Comparison of ENCODE assay signal across 8 cellular contexts in the genomic region with DNA sequence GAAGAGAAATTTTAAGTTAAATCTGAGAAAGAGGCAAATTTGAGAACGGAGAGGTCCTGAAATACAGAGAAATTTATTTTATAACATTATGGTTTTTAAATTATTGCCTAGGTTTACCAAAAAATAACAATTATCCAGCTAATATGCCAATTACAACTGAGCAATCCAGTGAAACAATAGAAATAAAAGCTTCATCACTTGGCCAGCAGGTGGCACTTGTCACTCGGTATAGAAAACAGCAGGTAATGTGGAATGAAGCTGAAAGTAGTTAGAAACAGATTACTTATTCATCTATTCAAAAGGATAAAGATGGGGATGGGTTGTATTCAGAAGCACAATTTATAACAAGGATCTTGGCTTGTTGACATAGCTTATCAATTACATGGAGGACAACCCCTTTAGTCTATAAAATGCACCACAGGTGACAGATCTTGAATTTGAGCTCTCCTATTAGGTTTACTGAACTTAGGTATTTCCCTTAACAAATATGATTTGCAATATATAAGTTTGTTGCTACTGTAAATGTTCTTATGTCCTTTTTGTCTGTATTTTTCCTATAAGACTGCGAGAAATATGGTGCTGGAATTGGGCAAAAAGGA.
DNase-seq lines count a peak whose midpoint lies in the region; ATAC-seq and TF ChIP-seq lines count a peak whose summit lies in the region.

No MANE protein-coding gene starts in this region.

- H3K36me3 Mint-ChIP-seq in activated CD8-positive, alpha-beta T cell treated with anti-CD3 and anti-CD28 coated beads for 36 hours (ENCODE audit: low read depth), result no peaks in the 10 kb centered on the region

- H3K9ac ChIP-seq in parathyroid adenoma, result no peak overlapping the region

- ATAC-seq in GM18858 (IDR thresholded peaks at IDR 0.05; ENCODE audit: unreplicated experiment) (peak; percentile 88), HG03045 (IDR thresholded peaks at IDR 0.05; ENCODE audit: unreplicated experiment) (peak; percentile 76)
- peak; percentile 58 for ATAC-seq in activated CD8-positive, alpha-beta T cell treated with anti-CD3 and anti-CD28 coated beads for 36 hours

- DNase-seq in CD1c-positive myeloid dendritic cell (ENCODE audit: extremely low spot score), result peak; percentile 58
- peak; percentile 48 for DNase-seq in NCI-H2196 (lab: John Stamatoyannopoulos, UW; ENCODE audit: unreplicated experiment)
- peak; percentile 61 for DNase-seq in activated CD8-positive, alpha-beta T cell treated with anti-CD3 and anti-CD28 coated beads for 36 hours
- peak; percentile 16 for DNase-seq in fibroblast of the conjunctiva (ENCODE audit: low read depth)
- no peak for DNase-seq in NK-92 treated with Interleukin-12 subunit alpha and Interleukin-12 subunit beta, amount 100 ng/mL, for 24 hours (lab: John Stamatoyannopoulos, UW)

- TF ChIP-seq CTCF in activated CD8-positive, alpha-beta T cell treated with anti-CD3 and anti-CD28 coated beads for 36 hours (IDR thresholded peaks at IDR 0.05), result peak; percentile 92
- TF ChIP-seq CTCF in parathyroid adenoma (IDR thresholded peaks at IDR 0.05), result peak; percentile 43

- intact Hi-C loops in activated CD8-positive, alpha-beta T cell treated with anti-CD3 and anti-CD28 coated beads for 36 hours (cut with micrococcal nuclease), result loop anchor here (5.0 kb wide), 1 partner anchor 59 kb away; no protein-coding TSS in a partner anchor

- H3K79me2 ChIP-seq in parathyroid adenoma, result no peaks in the 10 kb centered on the region

- H3K27me3 ChIP-seq in parathyroid adenoma (ENCODE audit: control insufficient read depth, insufficient read depth, low read length), result no peaks in the 10 kb centered on the region

- H3K27ac Mint-ChIP-seq in activated CD8-positive, alpha-beta T cell treated with anti-CD3 and anti-CD28 coated beads for 36 hours, result no peak overlapping the region

- H3K9me3 ChIP-seq in parathyroid adenoma (ENCODE audit: control insufficient read depth, low read length), result no peaks in the 10 kb centered on the region

- H3K4me2 ChIP-seq in parathyroid adenoma (ENCODE audit: low read length), result no peak overlapping the region

- H2AFZ ChIP-seq in parathyroid adenoma, result no peak overlapping the region

- POLR2A ChIA-PET in activated CD8-positive, alpha-beta T cell treated with anti-CD3 and anti-CD28 coated beads for 36 hours (lab: Charles Lee), result no interaction called here

- no peaks in the 10 kb centered on the region for H3K4me1 ChIP-seq in parathyroid adenoma

- H3K4me1 Mint-ChIP-seq in activated CD8-positive, alpha-beta T cell treated with anti-CD3 and anti-CD28 coated beads for 36 hours (ENCODE audit: low read depth), result no peaks in the 10 kb centered on the region

- CTCF ChIA-PET in activated CD8-positive, alpha-beta T cell treated with anti-CD3 and anti-CD28 coated beads for 36 hours (lab: Charles Lee), result interaction anchor here (0.5 to 5.7 kb wide), 52 partner anchors 9 to 820 kb away, joined by 3 to 61 read pairs (median 4); no protein-coding TSS in a partner anchor

- no peak overlapping the region for H3K4me3 ChIP-seq in parathyroid adenoma (ENCODE audit: low read depth, low read length)

- no peak overlapping the region for H3K4me3 Mint-ChIP-seq in activated CD8-positive, alpha-beta T cell treated with anti-CD3 and anti-CD28 coated beads for 36 hours

- H3K27ac ChIP-seq in parathyroid adenoma, result no peak overlapping the region

- no peaks in the 10 kb centered on the region for H3K36me3 ChIP-seq in parathyroid adenoma (ENCODE audit: control insufficient read depth, insufficient read depth, low read length)

- H3K27me3 Mint-ChIP-seq in activated CD8-positive, alpha-beta T cell treated with anti-CD3 and anti-CD28 coated beads for 36 hours, result no peaks in the 10 kb centered on the region

- no peaks in the 10 kb centered on the region for H3K9me3 Mint-ChIP-seq in activated CD8-positive, alpha-beta T cell treated with anti-CD3 and anti-CD28 coated beads for 36 hours
